ENCODE assay signal across 15 cellular contexts in genomic region chr3:5657109-5657508, GRCh38.
DNase-seq lines count a peak whose midpoint lies in the region; ATAC-seq, FAIRE-seq and TF ChIP-seq lines count a peak whose summit lies in the region.
"Had no signal": no experiment of that assay in that cellular context is flagged by ENCODE, and none has a peak within 500 bp of the region (broad histone marks: within the 10 kb centered on the region; RNA-seq: fewer than 3 reads in every experiment).

No MANE protein-coding gene starts in this region.

- H3K27me3 ChIP-seq in MM.1S (replicated peaks; ENCODE audit: insufficient read depth, low read length) (no peaks in the 10 kb centered on the region), K562 (ENCODE audit: control insufficient read depth in 2 of 2, insufficient read depth in 2 of 2, low read length in 2 of 2) (no peaks in the 10 kb centered on the region), upper lobe of left lung (no peaks in the 10 kb centered on the region), esophagus squamous epithelium (no peaks in the 10 kb centered on the region), testis (no peaks in the 10 kb centered on the region)
- H3K27me3 ChIP-seq: BE2C, SJCRH30 had no signal

- H3K9ac ChIP-seq in MM.1S (ENCODE audit: low read length) (no peak overlapping the region), K562 (ENCODE audit: insufficient read depth in 1 of 2, low read depth in 2 of 2, low read length in 2 of 2) (no peak overlapping the region)

- ATAC-seq in K562 (no peak), upper lobe of left lung (ENCODE audit: low FRiP score in 2 of 2) (peak; percentile 73 to 79)

- peak; percentile 16 for DNase-seq in MM.1S
- DNase-seq in NOMO-1 treated with DMSO at 0.1 percent for 48 hours (lab: John Stamatoyannopoulos, UW; ENCODE audit: unreplicated experiment) = peak; percentile 97
- DNase-seq in K562 (ENCODE audit: extremely low read depth in 1 of 4, low spot score in 3 of 4) = no peak
- peak in 1 of 2 donors; percentile 28 for DNase-seq in upper lobe of left lung
- DNase-seq in esophagus squamous epithelium (lab: John Stamatoyannopoulos, UW) = no peak
- no peak for DNase-seq in H4 (ENCODE audit: low spot score)
- DNase-seq in testis = no peak
- DNase-seq: BE2C; CD8-positive, alpha-beta memory T cell; NCI-H1105; NCI-H187 treated with DMSO at 0.1 percent for 48 hours; NCI-H446; NCI-H748 treated with DMSO at 0.1 percent for 48 hours; SJCRH30 had no signal

- H3K27ac ChIP-seq in MM.1S (ENCODE audit: low read length) (no peak overlapping the region), K562 (ENCODE audit: extremely low read depth, low read depth, low read length) (no peak overlapping the region), upper lobe of left lung (peak overlapping the region in 1 of 4 donors; percentile 5), esophagus squamous epithelium (no peak overlapping the region), testis (no peak overlapping the region)
- H3K27ac ChIP-seq: SJCRH30 had no signal

- H4K20me1 ChIP-seq in MM.1S (ENCODE audit: insufficient read depth, low read length) = no peaks in the 10 kb centered on the region
- H4K20me1 ChIP-seq in K562 (replicated peaks; ENCODE audit: control insufficient read depth, insufficient read depth, low read length) = no peaks in the 10 kb centered on the region

- BruUV-seq in K562 (replicated peaks; lab: Mats Ljungman, UMichigan) = no TSS peak

- H3F3A ChIP-seq in MM.1S (ENCODE audit: insufficient read depth, low read length) = no peaks in the 10 kb centered on the region

- 8% methylated on average over 5 of the region's 5 CpGs for WGBS in K562 (ENCODE audit: insufficient coverage, low coverage, missing lambda C conversion rate)
- 50 to 70% methylated on average over 5 of the region's 5 CpGs for WGBS in upper lobe of left lung, 2 donors
- WGBS in esophagus squamous epithelium, 2 donors = 35 to 57% methylated on average over 5 of the region's 5 CpGs
- 77 to 78% methylated on average over 5 of the region's 5 CpGs for WGBS in testis, 2 donors

- no peak for TF ChIP-seq RAD21 in K562 (CRISPR knock-in tag; conservative IDR thresholded peaks at IDR 0.05 in 1 of 2, IDR thresholded peaks at IDR 0.05 in 1 of 2)

- H3K9me3 ChIP-seq in MM.1S (replicated peaks; ENCODE audit: insufficient read depth, low read length) = no peaks in the 10 kb centered on the region
- H3K9me3 ChIP-seq in K562 (replicated peaks; ENCODE audit: control insufficient read depth, insufficient read depth, low read depth, low read length) = no peaks in the 10 kb centered on the region
- H3K9me3 ChIP-seq in upper lobe of left lung = peaks cover 0 to 11% (median 0%) of the 10 kb centered on the region in 4 donors
- peaks cover 0 to 15% (median 5%) of the 10 kb centered on the region in 3 donors for H3K9me3 ChIP-seq in esophagus squamous epithelium
- no peaks in the 10 kb centered on the region for H3K9me3 ChIP-seq in testis
- H3K9me3 ChIP-seq: BE2C, HAP-1, SJCRH30 had no signal

- no peak overlapping the region for H3K4me3 ChIP-seq in MM.1S (ENCODE audit: low read length)
- H3K4me3 ChIP-seq in K562 = no peak overlapping the region
- H3K4me3 ChIP-seq in upper lobe of left lung = no peak overlapping the region
- H3K4me3 ChIP-seq in esophagus squamous epithelium = no peak overlapping the region
- H3K4me3 ChIP-seq in testis = no peak overlapping the region
- H3K4me3 ChIP-seq: HAP-1, SJCRH30 had no signal

- in situ Hi-C loops in K562 (cut with MboI) = no loop called here

- TF ChIP-seq CTCF in MM.1S (IDR thresholded peaks at IDR 0.05; ENCODE audit: low read length) (no peak), K562 (IDR thresholded peaks at IDR 0.05 in 2 of 3, conservative IDR thresholded peaks at IDR 0.05 in 1 of 3; ENCODE audit: insufficient read depth in 2 of 3, low read depth in 1 of 3, low read length in 3 of 3) (no peak), upper lobe of left lung (IDR thresholded peaks at IDR 0.05) (no peak), esophagus squamous epithelium (IDR thresholded peaks at IDR 0.05) (no peak), testis (IDR thresholded peaks at IDR 0.05) (no peak)

- TF ChIP-seq EP300 in K562 (IDR thresholded peaks at IDR 0.05; ENCODE audit: low read length) = no peak
- TF ChIP-seq EP300 in upper lobe of left lung (IDR thresholded peaks at IDR 0.05) = no peak

- no peaks in the 10 kb centered on the region for H3K9me2 ChIP-seq in MM.1S (replicated peaks; ENCODE audit: insufficient read depth, low read length)

- H3K79me2 ChIP-seq in MM.1S (ENCODE audit: low read length) = no peaks in the 10 kb centered on the region
- no peaks in the 10 kb centered on the region for H3K79me2 ChIP-seq in K562 (ENCODE audit: control insufficient read depth, insufficient read depth, low read length)

- H3K4me1 ChIP-seq in MM.1S (ENCODE audit: low read length) (no peaks in the 10 kb centered on the region), K562 (replicated peaks in 1 of 2; ENCODE audit: control insufficient read depth in 2 of 2, insufficient read depth in 2 of 2, low read length in 2 of 2) (no peaks in the 10 kb centered on the region), upper lobe of left lung (no peaks in the 10 kb centered on the region), esophagus squamous epithelium (no peaks in the 10 kb centered on the region), testis (no peaks in the 10 kb centered on the region)
- H3K4me1 ChIP-seq: BE2C, HAP-1, SJCRH30 had no signal

- CTCF ChIA-PET in K562 (lab: Yijun Ruan, JAX; ENCODE audit: low intra/inter-chr PET ratio) = no interaction called here

- H3K4me2 ChIP-seq in MM.1S (ENCODE audit: low read depth, low read length) (no peak overlapping the region), K562 (ENCODE audit: insufficient read depth, low read length) (no peak overlapping the region)

- H3K36me3 ChIP-seq in MM.1S (replicated peaks; ENCODE audit: insufficient read depth, low read length) = no peaks in the 10 kb centered on the region
- no peaks in the 10 kb centered on the region for H3K36me3 ChIP-seq in K562 (ENCODE audit: control insufficient read depth, insufficient read depth, low read length)
- H3K36me3 ChIP-seq in upper lobe of left lung = no peaks in the 10 kb centered on the region
- H3K36me3 ChIP-seq in esophagus squamous epithelium = no peaks in the 10 kb centered on the region
- H3K36me3 ChIP-seq in testis (ENCODE audit: low read depth, missing control alignments) = no peaks in the 10 kb centered on the region
- H3K36me3 ChIP-seq: BE2C, HAP-1, SJCRH30 had no signal

- no peak for TF ChIP-seq POLR2A in K562 (conservative IDR thresholded peaks at IDR 0.05)
- no peak for TF ChIP-seq POLR2A in upper lobe of left lung (IDR thresholded peaks at IDR 0.05)
- no peak for TF ChIP-seq POLR2A in esophagus squamous epithelium (IDR thresholded peaks at IDR 0.05)
- no peak for TF ChIP-seq POLR2A in testis (IDR thresholded peaks at IDR 0.05)

- no peak for FAIRE-seq in K562 (lab: Jason Lieb, UNC)

- POLR2A ChIA-PET in K562 (lab: Yijun Ruan, JAX) = interaction anchor here (1.1 kb wide), 1 partner anchor 8 kb away, joined by 3 read pairs; no protein-coding TSS in a partner anchor

- no peaks in the 10 kb centered on the region for H3K9me1 ChIP-seq in K562 (ENCODE audit: control insufficient read depth, insufficient read depth, low read length)

- H2AFZ ChIP-seq in MM.1S (ENCODE audit: low read length) = no peak overlapping the region
- H2AFZ ChIP-seq in K562 (ENCODE audit: low read depth, low read length) = no peak overlapping the region

- intact Hi-C loops in K562 (cut with micrococcal nuclease) = no loop called here
- intact Hi-C loops in esophagus squamous epithelium (cut with DNase I) = no loop called here
- intact Hi-C loops in testis (cut with DNase I; ENCODE audit: low total_unique reads) = no loop called here

TF ChIP-seq in K562, 482 proteins besides CTCF, POLR2A, EP300 and RAD21:
- TF ChIP-seq CEBPB (tag; IDR thresholded peaks at IDR 0.05) = peak; percentile 14; the same call in 1 of the 2 replicates
- no peak for TF ChIP-seq BRD4 (IDR thresholded peaks at IDR 0.05)
TF ChIP-seq in K562: peak in this region for 1.

Comparison
In these comparisons a context has a peak if more than half of its experiments do, and no peak if none do; other contexts are left out.
1. DNase-seq: peak in MM.1S (single experiment) and NOMO-1 treated with DMSO at 0.1 percent for 48 hours (single experiment); none in K562 (0 of 4), esophagus squamous epithelium (single experiment), H4 (single experiment) and testis (single experiment).